ENCODE assay signal across 22 cellular contexts in genomic region chr17:1636732-1637285, GRCh38.
"Had no signal": no experiment of that assay in that cellular context is flagged by ENCODE, and none has a peak within 500 bp of the region (broad histone marks: within the 10 kb centered on the region; RNA-seq: fewer than 3 reads in every experiment).

No MANE protein-coding gene starts in this region.

- H3K4me3 ChIP-seq: colonic mucosa, esophagus muscularis mucosa, gastroesophageal sphincter, left ventricle myocardium inferior, lower lobe of right lung, smooth muscle cell, suprapubic skin, thyroid gland, upper lobe of left lung, vagina had no signal

- H3K27me3 ChIP-seq: colonic mucosa, esophagus muscularis mucosa, gastroesophageal sphincter, suprapubic skin, thyroid gland, upper lobe of left lung, vagina had no signal

- H3K4me2 ChIP-seq: smooth muscle cell had no signal

- H3K27ac ChIP-seq: colonic mucosa, epithelial cell of prostate, esophagus muscularis mucosa, gastroesophageal sphincter, left ventricle myocardium inferior, lower lobe of right lung, neutrophil, suprapubic skin, thyroid gland, upper lobe of left lung, vagina had no signal

- H3K9me3 ChIP-seq: colonic mucosa, esophagus muscularis mucosa, gastroesophageal sphincter, left ventricle myocardium inferior, lower lobe of right lung, neutrophil, suprapubic skin, thyroid gland, upper lobe of left lung, vagina had no signal

- H3K36me3 ChIP-seq: colonic mucosa, vagina had no signal

- H3K9me3 Mint-ChIP-seq: immature natural killer cell; natural killer cell treated with Interleukin-12 subunit alpha and Interleukin-12 subunit beta and Interleukin-15 and Interleukin-18, amount 100 ng/mL, for 72 hours had no signal

- H3K27ac Mint-ChIP-seq: natural killer cell treated with Interleukin-12 subunit alpha and Interleukin-12 subunit beta and Interleukin-15 and Interleukin-18, amount 100 ng/mL, for 72 hours had no signal

- H3K4me3 Mint-ChIP-seq: immature natural killer cell; natural killer cell treated with Interleukin-12 subunit alpha and Interleukin-12 subunit beta and Interleukin-15 and Interleukin-18, amount 100 ng/mL, for 72 hours had no signal

- H3K36me3 Mint-ChIP-seq: immature natural killer cell; natural killer cell treated with Interleukin-12 subunit alpha and Interleukin-12 subunit beta and Interleukin-15 and Interleukin-18, amount 100 ng/mL, for 72 hours had no signal

- H3K4me1 Mint-ChIP-seq: immature natural killer cell had no signal

- DNase-seq: colonic mucosa; effector CD4-positive, alpha-beta T cell; foreskin fibroblast; glutamatergic neuron; immature natural killer cell; left cardiac atrium; left ventricle myocardium inferior; lower lobe of right lung; mesenchymal stem cell; midbrain; stimulated activated CD4-positive, alpha-beta T cell treated with anti-CD3 and anti-CD28 coated beads, Interleukin-2, amount 100 ng/mL, for 48 hours; stimulated activated naive CD8-positive, alpha-beta T cell treated with anti-CD3 and anti-CD28 coated beads, Interleukin-15, Interleukin-2, amounts not matched to agents 100 U/mL and 50 U/mL, for 24 hours; thyroid gland had no signal

- H3K4me1 ChIP-seq: colonic mucosa, esophagus muscularis mucosa, gastroesophageal sphincter, suprapubic skin, vagina had no signal
